19 cellular contexts compared by ENCODE assay signal in the genomic region with DNA sequence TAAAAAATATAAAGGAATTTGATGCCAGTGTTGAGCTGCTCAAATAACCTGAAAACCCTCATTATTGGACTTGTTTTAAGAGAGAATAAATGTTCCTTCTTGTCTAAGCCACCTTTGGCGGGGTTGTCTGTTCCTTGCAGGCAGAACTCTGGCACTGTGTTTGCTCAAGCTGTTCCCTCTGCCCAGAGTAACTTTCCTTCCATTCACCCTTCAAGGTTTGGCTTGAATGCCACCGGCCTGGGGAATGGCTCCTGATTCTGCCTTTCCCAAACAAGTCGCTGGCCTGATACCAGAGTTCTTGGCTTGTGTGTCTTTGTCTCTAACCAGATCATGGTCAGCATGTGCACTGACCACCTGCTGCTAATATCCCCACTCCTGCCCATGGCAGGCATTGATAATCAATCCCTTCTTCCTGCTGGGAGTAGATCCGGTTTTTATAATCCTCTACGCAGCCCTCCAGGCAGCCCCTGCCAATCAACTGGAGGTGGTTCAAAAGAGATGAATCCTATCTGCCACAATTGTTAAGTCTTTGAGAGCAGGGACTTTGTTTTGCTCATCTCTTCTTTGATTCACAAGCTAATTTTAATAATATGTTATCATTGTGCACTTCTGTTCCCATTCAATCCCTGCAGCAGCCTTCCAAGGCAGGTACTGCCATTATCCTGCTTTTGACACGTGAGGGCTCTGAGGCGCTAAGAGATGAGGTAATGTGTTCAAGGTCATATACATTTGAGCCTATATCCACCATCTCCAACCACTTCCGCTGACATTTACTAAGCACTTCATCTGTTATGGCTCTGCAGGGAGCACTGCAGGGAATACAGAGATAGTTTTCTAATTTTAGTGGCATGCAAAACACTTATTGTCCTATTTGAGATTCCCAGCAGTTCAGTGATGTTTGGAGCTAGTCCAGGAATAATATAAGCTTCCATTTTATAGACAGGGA. TPM values are rescaled to one million over a fixed set of nuclear protein-coding genes. Genes with fewer than 3 reads are reported as not detected.
A peak's percentile ranks its signal among the peaks of the same experiment; 100 is the strongest.
DNase-seq lines count a peak whose midpoint lies in the region; ATAC-seq, FAIRE-seq and TF ChIP-seq lines count a peak whose summit lies in the region.
"Had no signal": no experiment of that assay in that cellular context is flagged by ENCODE, and none has a peak within 500 bp of the region (broad histone marks: within the 10 kb centered on the region; RNA-seq: fewer than 3 reads in every experiment).

No MANE protein-coding gene starts in this region.

- POLR2A ChIA-PET in HepG2 (lab: Yijun Ruan, JAX) = no interaction called here

- 11% methylated on average over 8 of the region's 8 CpGs for WGBS in HepG2 (ENCODE audit: low lambda C conversion rate)

- no peak overlapping the region for H3K4me3 ChIP-seq in HUES48 (ENCODE audit: low read depth, low read length)
- no peak overlapping the region for H3K4me3 ChIP-seq in WERI-Rb-1 (ENCODE audit: low read depth, low read length)
- H3K4me3 ChIP-seq in HepG2 (replicated peaks in 1 of 3; ENCODE audit: insufficient read depth in 1 of 3, low read depth in 2 of 3, low read length in 3 of 3) = no peak overlapping the region
- H3K4me3 ChIP-seq in Peyer's patch = no peak overlapping the region
- H3K4me3 ChIP-seq: BLaER1, vagina had no signal

- TF ChIP-seq EP300 in HepG2 (IDR thresholded peaks at IDR 0.05; ENCODE audit: low read depth in 2 of 2, low read length in 2 of 2) = no peak
- TF ChIP-seq EP300 in HepG2 (CRISPR knock-in tag; IDR thresholded peaks at IDR 0.05; ENCODE audit: borderline replicate concordance) = no peak

- H3K4me1 ChIP-seq in HUES48 (ENCODE audit: control insufficient read depth, insufficient read depth, low read length) (peaks cover 24% of the 10 kb centered on the region), HepG2 (ENCODE audit: insufficient read depth, low read length) (0 out of 2 replicates have a peak, but pooled peaks cover 5% of the 10 kb centered on the region), Peyer's patch (no peaks in the 10 kb centered on the region)
- H3K4me1 ChIP-seq: vagina had no signal

- ATAC-seq in HepG2 (no peak), GM19463 (IDR thresholded peaks at IDR 0.05; ENCODE audit: unreplicated experiment) (no peak), GM18873 (IDR thresholded peaks at IDR 0.05; ENCODE audit: low FRiP score, unreplicated experiment) (no peak)

- H4K20me1 ChIP-seq in HepG2 (ENCODE audit: insufficient read depth, low read length) = no peaks in the 10 kb centered on the region
- H4K20me1 ChIP-seq: BLaER1 had no signal

- H3K27me3 ChIP-seq in HUES48 (ENCODE audit: control insufficient read depth, insufficient read depth, low read length) (no peaks in the 10 kb centered on the region), WERI-Rb-1 (ENCODE audit: insufficient read depth, low read depth, severe bottlenecking) (no peaks in the 10 kb centered on the region), HepG2 (ENCODE audit: control insufficient read depth in 1 of 2, insufficient read depth in 2 of 2, low read length in 2 of 2) (peaks cover 2 to 44% of the 10 kb centered on the region in 2 experiments; a peak in 4 of 5 replicates), Peyer's patch (no peaks in the 10 kb centered on the region)
- H3K27me3 ChIP-seq: BLaER1, vagina had no signal

- in situ Hi-C loops in HepG2 (cut with HindIII; ENCODE audit: extremely low pct_ligation_motif_present, low pct_unique_long_range_greater_than_20kb) = no loop called here

- no peak overlapping the region for H2AFZ ChIP-seq in HepG2 (ENCODE audit: low read length)

- TF ChIP-seq CTCF in WERI-Rb-1 (IDR thresholded peaks at IDR 0.05; ENCODE audit: low read depth, low read length) (no peak), HepG2 (CRISPR knock-in tag; IDR thresholded peaks at IDR 0.05) (no peak), Peyer's patch (IDR thresholded peaks at IDR 0.05) (no peak)

- H3K36me3 ChIP-seq in HUES48 (ENCODE audit: control insufficient read depth, insufficient read depth, low read length) (no peaks in the 10 kb centered on the region), WERI-Rb-1 (no peaks in the 10 kb centered on the region), HepG2 (replicated peaks in 1 of 2; ENCODE audit: control insufficient read depth in 1 of 2, insufficient read depth in 2 of 2, low read length in 2 of 2) (no peaks in the 10 kb centered on the region), Peyer's patch (no peaks in the 10 kb centered on the region)
- H3K36me3 ChIP-seq: BLaER1, vagina had no signal

- BruUV-seq in HepG2 (replicated peaks; lab: Mats Ljungman, UMichigan) = no TSS peak

- no peak for FAIRE-seq in HepG2 (lab: Jason Lieb, UNC)
- FAIRE-seq: endometrium, GM12891 had no signal

- CTCF ChIA-PET in HepG2 (lab: Yijun Ruan, JAX; ENCODE audit: low intra/inter-chr PET ratio, low total read pairs) = no interaction called here

- no peaks in the 10 kb centered on the region for H3K79me2 ChIP-seq in HepG2 (ENCODE audit: insufficient read depth, low read length)

- H3K9ac ChIP-seq in HUES48 (ENCODE audit: low read depth, low read length) (no peak overlapping the region), HepG2 (ENCODE audit: insufficient read depth, low read depth, low read length) (no peak overlapping the region)
- H3K9ac ChIP-seq: BLaER1 had no signal

- no peak overlapping the region for H3K4me2 ChIP-seq in HepG2 (ENCODE audit: low read depth, low read length)

- intact Hi-C loops in HepG2 (cut with micrococcal nuclease; ENCODE audit: unreplicated experiment) = no loop called here

- TF ChIP-seq POLR2A in HepG2 (IDR thresholded peaks at IDR 0.05; ENCODE audit: insufficient read depth in 1 of 2, low read depth in 2 of 2, low read length in 2 of 2) = no peak
- TF ChIP-seq POLR2A in Peyer's patch (IDR thresholded peaks at IDR 0.05) = no peak

- peak overlapping the region; percentile 79 for H3K27ac ChIP-seq in HUES48 (ENCODE audit: low read depth, low read length)
- peak overlapping the region; percentile 61 for H3K27ac ChIP-seq in WERI-Rb-1
- H3K27ac ChIP-seq in HepG2 (ENCODE audit: extremely low read length, insufficient read depth, low read length) = no peak overlapping the region
- peak overlapping the region in 1 of 4 donors; percentile 39 for H3K27ac ChIP-seq in Peyer's patch
- H3K27ac ChIP-seq: BLaER1, vagina had no signal

- DNase-seq in COR-L47 (lab: John Stamatoyannopoulos, UW) = peak; percentile 31
- DNase-seq in WERI-Rb-1 = peak; percentile 70
- DNase-seq in HepG2 (ENCODE audit: low spot score) = peak; percentile 27
- no peak for DNase-seq in NOMO-1 (lab: John Stamatoyannopoulos, UW; ENCODE audit: unreplicated experiment in 2 of 2)
- no peak for DNase-seq in Peyer's patch
- DNase-seq: activated CD8-positive, alpha-beta memory T cell treated with anti-CD3 and anti-CD28 coated beads for 24 hours; activated gamma-delta T cell; NCI-H1092; stimulated activated CD4-positive, alpha-beta T cell treated with anti-CD3 and anti-CD28 coated beads, Interleukin-2, amount 100 ng/mL, for 48 hours had no signal

- no peak for TF ChIP-seq RAD21 in HepG2 (CRISPR knock-in tag; IDR thresholded peaks at IDR 0.05)

- H3K9me3 ChIP-seq in HUES48 (ENCODE audit: control insufficient read depth, insufficient read depth, low read length) = no peaks in the 10 kb centered on the region
- no peaks in the 10 kb centered on the region for H3K9me3 ChIP-seq in WERI-Rb-1 (ENCODE audit: severe bottlenecking)
- H3K9me3 ChIP-seq in HepG2 (ENCODE audit: low read length) = no peaks in the 10 kb centered on the region
- no peaks in the 10 kb centered on the region for H3K9me3 ChIP-seq in Peyer's patch
- H3K9me3 ChIP-seq: BLaER1, vagina had no signal

RNA-seq across cellular contexts. Expression of gene CCM2L, which starts 3.1 kb away (rescaled TPM):
- total RNA-seq in HepG2 (2016; rRNA removed; fragmentation: Illumina TruSeq; extraction: Trizol) (0.15 TPM in 1 of 2 replicates, not detected in the other), Peyer's patch (1 to 10 TPM in 3 of 4 donors, under 1 TPM in 1; 0.88 to 8.3 (median 3.9) TPM)
- total RNA-seq in HepG2 (2016; cell fraction: cytosol; rRNA removed; fragmentation: Illumina TruSeq; extraction: Trizol; ENCODE audit: low read depth) = 0.18 TPM in 1 of 2 replicates, not detected in the other
- 0.09 TPM in 1 of 2 replicates, not detected in the other for total RNA-seq in HepG2 (2016; cell fraction: insoluble cytoplasmic fraction; rRNA removed; fragmentation: Illumina TruSeq; extraction: Trizol)
- total RNA-seq in HepG2 (2016; cell fraction: membrane; rRNA removed; fragmentation: Illumina TruSeq; extraction: Trizol) = not detected in 2 replicates
- total RNA-seq in HepG2 (2016; cell fraction: nucleus; rRNA removed; fragmentation: Illumina TruSeq; extraction: Trizol) = not detected in 2 replicates
- polyA plus RNA-seq in HepG2 (2011; rRNA removed) = not detected in 2 replicates
- 0.13 TPM in 1 of 2 replicates, not detected in the other for polyA plus RNA-seq in HepG2 (2011; cell fraction: cytosol; rRNA removed)
- polyA plus RNA-seq in HepG2 (2011; cell fraction: nucleus; rRNA removed) = 0.07 and 0.16 TPM in 2 replicates
- 0.15 TPM in 1 of 2 replicates, not detected in the other for polyA plus RNA-seq in HepG2 (2012)
- polyA plus RNA-seq in HepG2 (2016; cell fraction: cytosol; fragmentation: Illumina TruSeq; extraction: Trizol; ENCODE audit: low read depth) = not detected in 2 replicates
- 0.12 and 0.25 TPM in 2 replicates for polyA plus RNA-seq in HepG2 (2016; cell fraction: insoluble cytoplasmic fraction; fragmentation: Illumina TruSeq; extraction: Trizol; ENCODE audit: low read depth)
- 0.08 TPM in 1 of 2 replicates, not detected in the other for polyA plus RNA-seq in HepG2 (2016; cell fraction: membrane; fragmentation: Illumina TruSeq; extraction: Trizol; ENCODE audit: low read depth)
- 0.42 TPM in 1 of 2 replicates, not detected in the other for polyA plus RNA-seq in HepG2 (2016; cell fraction: nucleus; fragmentation: Illumina TruSeq; extraction: Trizol; ENCODE audit: insufficient read depth, low read depth)
- not detected in 2 replicates for polyA minus RNA-seq in HepG2 (2011; rRNA and poly(A)+ RNA removed; ENCODE audit: low replicate concordance)
- polyA minus RNA-seq in HepG2 (2011; cell fraction: cytosol; rRNA and poly(A)+ RNA removed) = not detected in 2 replicates
- polyA minus RNA-seq in HepG2 (2011; cell fraction: nucleus; rRNA and poly(A)+ RNA removed) = not detected in 2 replicates
- total RNA-seq: kidney epithelial cell, renal cortical epithelial cell had no signal

RNA-seq across cellular contexts. Expression of gene XKR7, which starts 39.2 kb away (rescaled TPM):
- not detected in 2 replicates for total RNA-seq in HepG2 (2016; rRNA removed; fragmentation: Illumina TruSeq; extraction: Trizol)
- not detected in 2 replicates for total RNA-seq in HepG2 (2016; cell fraction: cytosol; rRNA removed; fragmentation: Illumina TruSeq; extraction: Trizol; ENCODE audit: low read depth)
- total RNA-seq in HepG2 (2016; cell fraction: insoluble cytoplasmic fraction; rRNA removed; fragmentation: Illumina TruSeq; extraction: Trizol) = not detected in 2 replicates
- total RNA-seq in HepG2 (2016; cell fraction: membrane; rRNA removed; fragmentation: Illumina TruSeq; extraction: Trizol) = not detected in 2 replicates
- not detected in 2 replicates for total RNA-seq in HepG2 (2016; cell fraction: nucleus; rRNA removed; fragmentation: Illumina TruSeq; extraction: Trizol)
- polyA plus RNA-seq in HepG2 (2011; rRNA removed) = not detected in 2 replicates
- polyA plus RNA-seq in HepG2 (2011; cell fraction: cytosol; rRNA removed) = not detected in 2 replicates
- polyA plus RNA-seq in HepG2 (2011; cell fraction: nucleus; rRNA removed) = not detected in 2 replicates
- not detected in 2 replicates for polyA plus RNA-seq in HepG2 (2012)
- not detected in 2 replicates for polyA plus RNA-seq in HepG2 (2016; cell fraction: cytosol; fragmentation: Illumina TruSeq; extraction: Trizol; ENCODE audit: low read depth)
- not detected in 2 replicates for polyA plus RNA-seq in HepG2 (2016; cell fraction: insoluble cytoplasmic fraction; fragmentation: Illumina TruSeq; extraction: Trizol; ENCODE audit: low read depth)
- not detected in 2 replicates for polyA plus RNA-seq in HepG2 (2016; cell fraction: membrane; fragmentation: Illumina TruSeq; extraction: Trizol; ENCODE audit: low read depth)
- not detected in 2 replicates for polyA plus RNA-seq in HepG2 (2016; cell fraction: nucleus; fragmentation: Illumina TruSeq; extraction: Trizol; ENCODE audit: insufficient read depth, low read depth)
- polyA minus RNA-seq in HepG2 (2011; rRNA and poly(A)+ RNA removed; ENCODE audit: low replicate concordance) = 0.02 TPM in 1 of 2 replicates, not detected in the other
- polyA minus RNA-seq in HepG2 (2011; cell fraction: cytosol; rRNA and poly(A)+ RNA removed) = not detected in 2 replicates
- not detected in 2 replicates for polyA minus RNA-seq in HepG2 (2011; cell fraction: nucleus; rRNA and poly(A)+ RNA removed)
- under 1 TPM in 1 of 4 donors, not detected in 3; 0.38 TPM for total RNA-seq in Peyer's patch
- total RNA-seq: vagina had no signal

RNA-seq across cellular contexts. Expression of gene HCK, which starts 44.9 kb away (rescaled TPM):
- total RNA-seq in HepG2 (2016; rRNA removed; fragmentation: Illumina TruSeq; extraction: Trizol) = not detected in 2 replicates
- total RNA-seq in HepG2 (2016; cell fraction: cytosol; rRNA removed; fragmentation: Illumina TruSeq; extraction: Trizol; ENCODE audit: low read depth) = not detected in 2 replicates
- not detected in 2 replicates for total RNA-seq in HepG2 (2016; cell fraction: insoluble cytoplasmic fraction; rRNA removed; fragmentation: Illumina TruSeq; extraction: Trizol)
- not detected in 2 replicates for total RNA-seq in HepG2 (2016; cell fraction: membrane; rRNA removed; fragmentation: Illumina TruSeq; extraction: Trizol)
- total RNA-seq in HepG2 (2016; cell fraction: nucleus; rRNA removed; fragmentation: Illumina TruSeq; extraction: Trizol) = not detected in 2 replicates
- 0.04 and 0.10 TPM in 2 replicates for polyA plus RNA-seq in HepG2 (2011; rRNA removed)
- 0.05 TPM in 1 of 2 replicates, not detected in the other for polyA plus RNA-seq in HepG2 (2011; cell fraction: cytosol; rRNA removed)
- polyA plus RNA-seq in HepG2 (2011; cell fraction: nucleus; rRNA removed) = 0.06 TPM in 1 of 2 replicates, not detected in the other
- polyA plus RNA-seq in HepG2 (2012) = not detected in 2 replicates
- not detected in 2 replicates for polyA plus RNA-seq in HepG2 (2016; cell fraction: cytosol; fragmentation: Illumina TruSeq; extraction: Trizol; ENCODE audit: low read depth)
- polyA plus RNA-seq in HepG2 (2016; cell fraction: insoluble cytoplasmic fraction; fragmentation: Illumina TruSeq; extraction: Trizol; ENCODE audit: low read depth) = not detected in 2 replicates
- polyA plus RNA-seq in HepG2 (2016; cell fraction: membrane; fragmentation: Illumina TruSeq; extraction: Trizol; ENCODE audit: low read depth) = not detected in 2 replicates
- polyA plus RNA-seq in HepG2 (2016; cell fraction: nucleus; fragmentation: Illumina TruSeq; extraction: Trizol; ENCODE audit: insufficient read depth, low read depth) = not detected in 2 replicates
- polyA minus RNA-seq in HepG2 (2011; rRNA and poly(A)+ RNA removed; ENCODE audit: low replicate concordance) = not detected in 2 replicates
- polyA minus RNA-seq in HepG2 (2011; cell fraction: cytosol; rRNA and poly(A)+ RNA removed) = not detected in 2 replicates
- polyA minus RNA-seq in HepG2 (2011; cell fraction: nucleus; rRNA and poly(A)+ RNA removed) = not detected in 2 replicates
- 10 to 100 TPM in 3 of 4 donors, 1 to 10 TPM in 1; 8.0 to 56.1 (median 10.5) TPM for total RNA-seq in Peyer's patch
- total RNA-seq: Daoy, renal cortical epithelial cell had no signal

RNA-seq across cellular contexts. Expression of gene PDRG1, which starts 55.3 kb away (rescaled TPM):
- total RNA-seq in HepG2 (2016; rRNA removed; fragmentation: Illumina TruSeq; extraction: Trizol) (16.6 and 22.1 TPM in 2 replicates), Peyer's patch (1 to 10 TPM; 5.1 to 6.6 (median 6.2) TPM)
- total RNA-seq in HepG2 (2016; cell fraction: cytosol; rRNA removed; fragmentation: Illumina TruSeq; extraction: Trizol; ENCODE audit: low read depth) = 5.1 and 5.7 TPM in 2 replicates
- 16.1 and 23.7 TPM in 2 replicates for total RNA-seq in HepG2 (2016; cell fraction: insoluble cytoplasmic fraction; rRNA removed; fragmentation: Illumina TruSeq; extraction: Trizol)
- total RNA-seq in HepG2 (2016; cell fraction: membrane; rRNA removed; fragmentation: Illumina TruSeq; extraction: Trizol) = 12.0 and 13.1 TPM in 2 replicates
- 8.3 and 9.7 TPM in 2 replicates for total RNA-seq in HepG2 (2016; cell fraction: nucleus; rRNA removed; fragmentation: Illumina TruSeq; extraction: Trizol)
- 18.0 and 20.2 TPM in 2 replicates for polyA plus RNA-seq in HepG2 (2011; rRNA removed)
- polyA plus RNA-seq in HepG2 (2011; cell fraction: cytosol; rRNA removed) = 19.4 and 20.2 TPM in 2 replicates
- polyA plus RNA-seq in HepG2 (2011; cell fraction: nucleus; rRNA removed) = 11.2 and 13.9 TPM in 2 replicates
- polyA plus RNA-seq in HepG2 (2012) = 15.0 and 15.5 TPM in 2 replicates
- polyA plus RNA-seq in HepG2 (2016; cell fraction: cytosol; fragmentation: Illumina TruSeq; extraction: Trizol; ENCODE audit: low read depth) = 6.4 and 6.6 TPM in 2 replicates
- polyA plus RNA-seq in HepG2 (2016; cell fraction: insoluble cytoplasmic fraction; fragmentation: Illumina TruSeq; extraction: Trizol; ENCODE audit: low read depth) = 34.8 and 36.2 TPM in 2 replicates
- 11.1 and 11.7 TPM in 2 replicates for polyA plus RNA-seq in HepG2 (2016; cell fraction: membrane; fragmentation: Illumina TruSeq; extraction: Trizol; ENCODE audit: low read depth)
- 20.9 and 21.7 TPM in 2 replicates for polyA plus RNA-seq in HepG2 (2016; cell fraction: nucleus; fragmentation: Illumina TruSeq; extraction: Trizol; ENCODE audit: insufficient read depth, low read depth)
- polyA minus RNA-seq in HepG2 (2011; rRNA and poly(A)+ RNA removed; ENCODE audit: low replicate concordance) = 3.7 and 8.1 TPM in 2 replicates
- 3.5 and 4.6 TPM in 2 replicates for polyA minus RNA-seq in HepG2 (2011; cell fraction: cytosol; rRNA and poly(A)+ RNA removed)
- 5.8 and 6.6 TPM in 2 replicates for polyA minus RNA-seq in HepG2 (2011; cell fraction: nucleus; rRNA and poly(A)+ RNA removed)

Comparison
In these comparisons a context has a peak if more than half of its experiments do, and no peak if none do; other contexts are left out.
1. DNase-seq: peak in COR-L47 (single experiment), WERI-Rb-1 (single experiment) and HepG2 (single experiment); none in NOMO-1 (0 of 2) and Peyer's patch (0 of 3).
2. RNA of gene HCK, which starts 44.9 kb away (total RNA-seq): 8.0 to 56.1 TPM in Peyer's patch; not detected in HepG2; every median in the first group is over 4 times any median in the second.